ENCODE assay signal across 17 cellular contexts in the genomic region with DNA sequence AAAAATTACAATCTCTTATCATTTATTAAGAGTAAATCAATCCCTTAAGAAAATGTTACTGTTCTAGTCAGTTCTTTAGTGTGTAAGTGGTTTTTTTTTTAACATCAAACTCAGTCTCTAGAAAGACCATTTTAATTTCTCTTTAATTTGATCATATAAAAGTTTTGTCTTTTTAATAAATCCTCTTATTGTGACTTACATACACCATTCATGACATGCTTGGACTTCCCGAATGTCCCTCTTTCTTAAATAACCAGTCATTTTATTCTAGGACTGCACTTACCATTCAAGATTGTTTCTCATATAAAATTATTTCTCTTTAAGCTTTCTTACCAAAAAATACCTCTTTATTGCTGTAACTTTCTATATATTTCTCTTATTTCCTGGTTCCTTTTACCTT.
"Had no signal": no experiment of that assay in that cellular context is flagged by ENCODE, and none has a peak within 500 bp of the region (broad histone marks: within the 10 kb centered on the region; RNA-seq: fewer than 3 reads in every experiment).

No MANE protein-coding gene starts in this region.

- H3K27me3 Mint-ChIP-seq: activated CD4-positive, alpha-beta memory T cell treated with anti-CD3 and anti-CD28 coated beads for 36 hours; activated CD4-positive, alpha-beta T cell treated with anti-CD3 and anti-CD28 coated beads for 36 hours; activated T-cell treated with anti-CD3 and anti-CD28 coated beads, Interleukin-2, amount 50 U/mL, for 24 hours had no signal

- H2AFZ ChIP-seq: neural progenitor cell had no signal

- H3K27ac Mint-ChIP-seq: activated CD4-positive, alpha-beta memory T cell treated with anti-CD3 and anti-CD28 coated beads for 36 hours; activated CD4-positive, alpha-beta T cell treated with anti-CD3 and anti-CD28 coated beads for 36 hours; activated CD8-positive, alpha-beta memory T cell treated with anti-CD3 and anti-CD28 coated beads, Interleukin-2, amount 10 ng/mL, durations not matched to agents 7 days and 5 days; activated T-cell treated with anti-CD3 and anti-CD28 coated beads, Interleukin-2, amount 50 U/mL, for 24 hours; naive B cell; neural progenitor cell; stimulated activated effector memory CD8-positive, alpha-beta T cell treated with anti-CD3 and anti-CD28 coated beads, Interleukin-12 subunit alpha, Interleukin-12 subunit beta, amount 100 ng/mL, for 72 hours had no signal

- H3K4me1 Mint-ChIP-seq: activated CD4-positive, alpha-beta T cell treated with anti-CD3 and anti-CD28 coated beads for 36 hours; activated CD8-positive, alpha-beta memory T cell treated with anti-CD3 and anti-CD28 coated beads, Interleukin-2, amount 10 ng/mL, durations not matched to agents 7 days and 5 days; neural progenitor cell; stimulated activated effector memory CD8-positive, alpha-beta T cell treated with anti-CD3 and anti-CD28 coated beads, Interleukin-12 subunit alpha, Interleukin-12 subunit beta, amount 100 ng/mL, for 72 hours had no signal

- ATAC-seq: activated CD4-positive, alpha-beta T cell treated with anti-CD3 and anti-CD28 coated beads for 36 hours; activated CD8-positive, alpha-beta memory T cell treated with anti-CD3 and anti-CD28 coated beads, Interleukin-2, amount 10 ng/mL, durations not matched to agents 7 days and 5 days; gastroesophageal sphincter; heart right ventricle; left lobe of liver; stimulated activated effector memory CD8-positive, alpha-beta T cell treated with anti-CD3 and anti-CD28 coated beads, Interleukin-12 subunit alpha, Interleukin-12 subunit beta, amount 100 ng/mL, for 72 hours had no signal

- H3K27ac ChIP-seq: gastroesophageal sphincter, heart right ventricle, neural progenitor cell, thoracic aorta, WERI-Rb-1 had no signal

- H3K4me3 ChIP-seq: gastroesophageal sphincter, heart right ventricle, neural progenitor cell, thoracic aorta had no signal

- H3K9me3 ChIP-seq: gastroesophageal sphincter had no signal

- H3K9ac ChIP-seq: neural progenitor cell had no signal

- H3K4me2 ChIP-seq: neural progenitor cell had no signal

- H3K27me3 ChIP-seq: gastroesophageal sphincter, heart right ventricle, neural progenitor cell had no signal

- DNase-seq: activated CD4-positive, alpha-beta memory T cell treated with anti-CD3 and anti-CD28 coated beads for 36 hours; activated CD4-positive, alpha-beta T cell treated with anti-CD3 and anti-CD28 coated beads for 36 hours; activated CD8-positive, alpha-beta memory T cell treated with anti-CD3 and anti-CD28 coated beads, Interleukin-2, amount 10 ng/mL, durations not matched to agents 7 days and 5 days; activated naive CD4-positive, alpha-beta T cell treated with anti-CD3 and anti-CD28 coated beads, Interleukin-2, amount 50 U/mL, for 16 hours; activated T-cell treated with anti-CD3 and anti-CD28 coated beads, Interleukin-2, amount 50 U/mL, for 24 hours; dermis blood vessel endothelial cell; heart right ventricle; naive B cell; stimulated activated CD4-positive, alpha-beta T cell treated with anti-CD3 and anti-CD28 coated beads, Interleukin-2, amount 100 ng/mL, for 24 hours; WERI-Rb-1 had no signal

- H3K36me3 ChIP-seq: gastroesophageal sphincter, heart right ventricle, thoracic aorta, WERI-Rb-1 had no signal

- H3K9me3 Mint-ChIP-seq: stimulated activated effector memory CD8-positive, alpha-beta T cell treated with anti-CD3 and anti-CD28 coated beads, Interleukin-12 subunit alpha, Interleukin-12 subunit beta, amount 100 ng/mL, for 72 hours had no signal

- H3K36me3 Mint-ChIP-seq: naive B cell; stimulated activated effector memory CD8-positive, alpha-beta T cell treated with anti-CD3 and anti-CD28 coated beads, Interleukin-12 subunit alpha, Interleukin-12 subunit beta, amount 100 ng/mL, for 72 hours had no signal

- FAIRE-seq: astrocyte, islet of Langerhans had no signal

- H3K4me1 ChIP-seq: gastroesophageal sphincter, neural progenitor cell had no signal

- H3K4me3 Mint-ChIP-seq: activated CD4-positive, alpha-beta memory T cell treated with anti-CD3 and anti-CD28 coated beads for 36 hours; activated CD4-positive, alpha-beta T cell treated with anti-CD3 and anti-CD28 coated beads for 36 hours; activated CD8-positive, alpha-beta memory T cell treated with anti-CD3 and anti-CD28 coated beads, Interleukin-2, amount 10 ng/mL, durations not matched to agents 7 days and 5 days; activated T-cell treated with anti-CD3 and anti-CD28 coated beads, Interleukin-2, amount 50 U/mL, for 24 hours; neural progenitor cell; stimulated activated effector memory CD8-positive, alpha-beta T cell treated with anti-CD3 and anti-CD28 coated beads, Interleukin-12 subunit alpha, Interleukin-12 subunit beta, amount 100 ng/mL, for 72 hours had no signal
